ENCODE assay signal across 13 cellular contexts in genomic region chr17:47268964-47269363, GRCh38. TPM values are rescaled to one million over a fixed set of nuclear protein-coding genes. Genes with fewer than 3 reads are reported as not detected.
DNase-seq lines count a peak whose midpoint lies in the region; ATAC-seq, FAIRE-seq and TF ChIP-seq lines count a peak whose summit lies in the region.
"Not testable (repeated sequence)": the region's sequence is repeated elsewhere in the genome, so short reads cannot be mapped to it uniquely, and the experiment has no call there.
"Had no signal": no experiment of that assay in that cellular context is flagged by ENCODE, and none has a peak within 500 bp of the region (broad histone marks: within the 10 kb centered on the region; RNA-seq: fewer than 3 reads in every experiment).

No MANE protein-coding gene starts in this region.

- POLR2A ChIA-PET in WTC11 (lab: Charles Lee) = not testable (repeated sequence)
- POLR2A ChIA-PET in HepG2 (lab: Yijun Ruan, JAX) = interaction anchor here (1.3 kb wide), 1 partner anchor 17 kb away, joined by 3 read pairs; no protein-coding TSS in a partner anchor

- in situ Hi-C loops in HepG2 (cut with HindIII; ENCODE audit: extremely low pct_ligation_motif_present, low pct_unique_long_range_greater_than_20kb) = not testable (repeated sequence)

- not testable (repeated sequence) for H3K36me3 ChIP-seq in ACC112 (ENCODE audit: insufficient read depth, low read length); astrocyte (ENCODE audit: insufficient read depth, low read length); HepG2 (replicated peaks in 1 of 2; ENCODE audit: control insufficient read depth in 1 of 2, insufficient read depth in 2 of 2, low read length in 2 of 2); thoracic aorta; tibial artery

- WGBS in HepG2 (ENCODE audit: low lambda C conversion rate) = 25% methylated on average over 3 of the region's 3 CpGs

- FAIRE-seq in astrocyte (lab: Jason Lieb, UNC); HepG2 (lab: Jason Lieb, UNC): not testable (repeated sequence)

- TF ChIP-seq CTCF in WTC11 (IDR thresholded peaks at IDR 0.05); astrocyte (IDR thresholded peaks at IDR 0.05; ENCODE audit: insufficient read depth, low read depth, low read length); HepG2 (CRISPR knock-in tag; IDR thresholded peaks at IDR 0.05); nephron (IDR thresholded peaks at IDR 0.05; ENCODE audit: unreplicated experiment in 3 of 3); thoracic aorta (IDR thresholded peaks at IDR 0.05); tibial artery (IDR thresholded peaks at IDR 0.05): not testable (repeated sequence)

- not testable (repeated sequence) for H3K4me1 Mint-ChIP-seq in WTC11
- H3K4me1 Mint-ChIP-seq in astrocyte (ENCODE audit: low read depth, unreplicated experiment) (peaks cover 56% of the 10 kb centered on the region), nephron (peaks cover 24% of the 10 kb centered on the region)

- not testable (repeated sequence) for H3K27ac Mint-ChIP-seq in WTC11
- peak overlapping the region; percentile 37 for H3K27ac Mint-ChIP-seq in astrocyte (ENCODE audit: unreplicated experiment)
- H3K27ac Mint-ChIP-seq in nephron = peak overlapping the region in 2 of 3 experiments; percentile 20 to 83

- intact Hi-C loops in HepG2 (cut with micrococcal nuclease; ENCODE audit: unreplicated experiment); tibial artery (cut with DNase I; ENCODE audit: low total_unique reads): not testable (repeated sequence)

- not testable (repeated sequence) for BruUV-seq in HepG2 (replicated peaks; lab: Mats Ljungman, UMichigan)

- not testable (repeated sequence) for TF ChIP-seq RAD21 in HepG2 (CRISPR knock-in tag; IDR thresholded peaks at IDR 0.05)

- H3K4me1 ChIP-seq in ACC112 (ENCODE audit: control insufficient read depth, insufficient read depth, low read length, unreplicated experiment) = peaks cover 41% of the 10 kb centered on the region
- H3K4me1 ChIP-seq in astrocyte (ENCODE audit: insufficient read depth, low read length) = peaks cover 30% of the 10 kb centered on the region
- H3K4me1 ChIP-seq in HepG2 (ENCODE audit: insufficient read depth, low read length) = peaks cover 26% of the 10 kb centered on the region
- H3K4me1 ChIP-seq in thoracic aorta (ENCODE audit: control insufficient read depth in 1 of 2, low read depth in 2 of 2) = peaks cover 23 to 66% of the 10 kb centered on the region in 2 donors
- H3K4me1 ChIP-seq in tibial artery = peaks cover 0 to 87% (median 51%) of the 10 kb centered on the region in 4 donors

- TF ChIP-seq POLR2A in HepG2 (IDR thresholded peaks at IDR 0.05; ENCODE audit: insufficient read depth in 1 of 2, low read depth in 2 of 2, low read length in 2 of 2) = not testable (repeated sequence)

- not testable (repeated sequence) for H4K20me1 ChIP-seq in astrocyte (ENCODE audit: insufficient read depth, low read length); HepG2 (ENCODE audit: insufficient read depth, low read length)

- H3K27me3 ChIP-seq in ACC112 (ENCODE audit: insufficient read depth, low read length); astrocyte (ENCODE audit: insufficient read depth, low read length); HepG2 (ENCODE audit: control insufficient read depth in 1 of 2, insufficient read depth in 2 of 2, low read length in 2 of 2); thoracic aorta (replicated peaks; ENCODE audit: insufficient read depth); tibial artery: not testable (repeated sequence)

- CTCF ChIA-PET in WTC11 (lab: Charles Lee); HepG2 (lab: Yijun Ruan, JAX; ENCODE audit: low intra/inter-chr PET ratio, low total read pairs): not testable (repeated sequence)

- H3K4me3 ChIP-seq in ACC112 (ENCODE audit: low read depth, low read length); astrocyte (ENCODE audit: insufficient read depth, low read depth, low read length); HepG2 (replicated peaks in 1 of 3; ENCODE audit: insufficient read depth in 1 of 3, low read depth in 2 of 3, low read length in 3 of 3); thoracic aorta; tibial artery: not testable (repeated sequence)

- H3K4me3 Mint-ChIP-seq in WTC11; astrocyte (ENCODE audit: unreplicated experiment); nephron: not testable (repeated sequence)

- H3K9me3 Mint-ChIP-seq in WTC11 = peaks cover 26% of the 10 kb centered on the region
- not testable (repeated sequence) for H3K9me3 Mint-ChIP-seq in astrocyte (ENCODE audit: unreplicated experiment); nephron

- not testable (repeated sequence) for H2AFZ ChIP-seq in ACC112 (ENCODE audit: low read length, unreplicated experiment); astrocyte (ENCODE audit: low read depth, low read length); HepG2 (ENCODE audit: low read length)

- not testable (repeated sequence) for TF ChIP-seq EP300 in HepG2 (IDR thresholded peaks at IDR 0.05; ENCODE audit: low read depth in 2 of 2, low read length in 2 of 2); HepG2 (CRISPR knock-in tag; IDR thresholded peaks at IDR 0.05; ENCODE audit: borderline replicate concordance)

- H3K9me3 ChIP-seq in astrocyte (ENCODE audit: insufficient read depth, low read depth, low read length); HepG2 (ENCODE audit: low read length); thoracic aorta; tibial artery: not testable (repeated sequence)

- H3K79me2 ChIP-seq in ACC112 (ENCODE audit: control insufficient read depth, insufficient read depth, low read length, unreplicated experiment); astrocyte (ENCODE audit: insufficient read depth, low read length); HepG2 (ENCODE audit: insufficient read depth, low read length): not testable (repeated sequence)

- H3K36me3 Mint-ChIP-seq in WTC11 (peaks cover 13% of the 10 kb centered on the region), astrocyte (ENCODE audit: low read depth, unreplicated experiment) (peaks cover 11% of the 10 kb centered on the region)
- H3K36me3 Mint-ChIP-seq in nephron (ENCODE audit: low read depth) = not testable (repeated sequence)

- H3K27me3 Mint-ChIP-seq in WTC11 (ENCODE audit: low read depth); astrocyte (ENCODE audit: low read depth, unreplicated experiment); nephron (ENCODE audit: low read depth): not testable (repeated sequence)

- not testable (repeated sequence) for H3K9ac ChIP-seq in astrocyte (ENCODE audit: low read length); HepG2 (ENCODE audit: insufficient read depth, low read depth, low read length)

- DNase-seq in WTC11 (ENCODE audit: low spot score); astrocyte (ENCODE audit: low read depth); HepG2 (ENCODE audit: low spot score); thoracic aorta (ENCODE audit: low spot score); tibial artery: not testable (repeated sequence)

- ATAC-seq in WTC11; HepG2; thoracic aorta (ENCODE audit: insufficient number of reproducible peaks, low FRiP score, low read depth): not testable (repeated sequence)

- H3K4me2 ChIP-seq in astrocyte (ENCODE audit: low read length); HepG2 (ENCODE audit: low read depth, low read length): not testable (repeated sequence)

- H3K27ac ChIP-seq in ACC112 (ENCODE audit: low read depth, low read length) (peak overlapping the region; percentile 99; the same call in 1 of the 2 replicates), thoracic aorta (peak overlapping the region; percentile 27 to 70), tibial artery (peak overlapping the region; percentile 70 to 92)
- H3K27ac ChIP-seq in astrocyte (ENCODE audit: low read depth, low read length); HepG2 (ENCODE audit: extremely low read length, insufficient read depth, low read length): not testable (repeated sequence)

RNA-seq across cellular contexts. Expression of gene ITGB3, which starts 15.3 kb away (rescaled TPM):
- total RNA-seq in WTC11 (2021) (0.04 to 0.14 TPM (median 0.09 TPM) in 3 replicates), astrocyte (44.0 and 59.2 TPM in 2 replicates), HepG2 (2016; rRNA removed; fragmentation: Illumina TruSeq; extraction: Trizol) (0.15 and 0.31 TPM in 2 replicates), thoracic aorta (100 to 1,000 TPM in 1 of 2 donors, 10 to 100 TPM in 1; 68.1 to 197 TPM)
- not detected in 2 replicates for total RNA-seq in HepG2 (2016; cell fraction: cytosol; rRNA removed; fragmentation: Illumina TruSeq; extraction: Trizol; ENCODE audit: low read depth)
- 0.31 and 0.37 TPM in 2 replicates for total RNA-seq in HepG2 (2016; cell fraction: insoluble cytoplasmic fraction; rRNA removed; fragmentation: Illumina TruSeq; extraction: Trizol)
- not detected in 2 replicates for total RNA-seq in HepG2 (2016; cell fraction: membrane; rRNA removed; fragmentation: Illumina TruSeq; extraction: Trizol)
- 0.41 and 0.50 TPM in 2 replicates for total RNA-seq in HepG2 (2016; cell fraction: nucleus; rRNA removed; fragmentation: Illumina TruSeq; extraction: Trizol)
- 0.09 and 0.10 TPM in 2 replicates for polyA plus RNA-seq in HepG2 (2011; rRNA removed)
- polyA plus RNA-seq in HepG2 (2011; cell fraction: cytosol; rRNA removed) = 0.07 and 0.09 TPM in 2 replicates
- 0.14 TPM in 2 replicates for polyA plus RNA-seq in HepG2 (2011; cell fraction: nucleus; rRNA removed)
- not detected in 2 replicates for polyA plus RNA-seq in HepG2 (2012)
- not detected in 2 replicates for polyA plus RNA-seq in HepG2 (2016; cell fraction: cytosol; fragmentation: Illumina TruSeq; extraction: Trizol; ENCODE audit: low read depth)
- polyA plus RNA-seq in HepG2 (2016; cell fraction: insoluble cytoplasmic fraction; fragmentation: Illumina TruSeq; extraction: Trizol; ENCODE audit: low read depth) = 0.07 TPM in 1 of 2 replicates, not detected in the other
- not detected in 2 replicates for polyA plus RNA-seq in HepG2 (2016; cell fraction: membrane; fragmentation: Illumina TruSeq; extraction: Trizol; ENCODE audit: low read depth)
- polyA plus RNA-seq in HepG2 (2016; cell fraction: nucleus; fragmentation: Illumina TruSeq; extraction: Trizol; ENCODE audit: insufficient read depth, low read depth) = 0.15 TPM in 1 of 2 replicates, not detected in the other
- 0.82 TPM in 1 of 2 replicates, not detected in the other for polyA minus RNA-seq in HepG2 (2011; rRNA and poly(A)+ RNA removed; ENCODE audit: low replicate concordance)
- not detected in 2 replicates for polyA minus RNA-seq in HepG2 (2011; cell fraction: cytosol; rRNA and poly(A)+ RNA removed)
- polyA minus RNA-seq in HepG2 (2011; cell fraction: nucleus; rRNA and poly(A)+ RNA removed) = 0.12 TPM in 1 of 2 replicates, not detected in the other
- total RNA-seq: CD4-positive, alpha-beta memory T cell; G401 had no signal
- polyA plus RNA-seq: CD4-positive, alpha-beta memory T cell; CD8-positive, alpha-beta memory T cell had no signal

RNA-seq across cellular contexts. Expression of gene EFCAB13, which starts 54.8 kb away (rescaled TPM):
- total RNA-seq in WTC11 (2021) = 3.5 to 10.1 TPM (median 8.7 TPM) in 3 replicates
- total RNA-seq in astrocyte = 0.66 and 1.4 TPM in 2 replicates
- 0.71 and 0.73 TPM in 2 replicates for total RNA-seq in HepG2 (2016; rRNA removed; fragmentation: Illumina TruSeq; extraction: Trizol)
- total RNA-seq in HepG2 (2016; cell fraction: cytosol; rRNA removed; fragmentation: Illumina TruSeq; extraction: Trizol; ENCODE audit: low read depth) = 0.81 and 1.1 TPM in 2 replicates
- total RNA-seq in HepG2 (2016; cell fraction: insoluble cytoplasmic fraction; rRNA removed; fragmentation: Illumina TruSeq; extraction: Trizol) = 0.26 and 0.59 TPM in 2 replicates
- total RNA-seq in HepG2 (2016; cell fraction: membrane; rRNA removed; fragmentation: Illumina TruSeq; extraction: Trizol) = 0.49 and 0.79 TPM in 2 replicates
- total RNA-seq in HepG2 (2016; cell fraction: nucleus; rRNA removed; fragmentation: Illumina TruSeq; extraction: Trizol) = 1.0 and 1.7 TPM in 2 replicates
- 0.22 and 0.57 TPM in 2 replicates for polyA plus RNA-seq in HepG2 (2011; rRNA removed)
- polyA plus RNA-seq in HepG2 (2011; cell fraction: cytosol; rRNA removed) = 0.07 and 0.18 TPM in 2 replicates
- polyA plus RNA-seq in HepG2 (2011; cell fraction: nucleus; rRNA removed) = 0.11 and 0.40 TPM in 2 replicates
- polyA plus RNA-seq in HepG2 (2012) = 1.5 and 2.1 TPM in 2 replicates
- 0.23 TPM in 2 replicates for polyA plus RNA-seq in HepG2 (2016; cell fraction: cytosol; fragmentation: Illumina TruSeq; extraction: Trizol; ENCODE audit: low read depth)
- polyA plus RNA-seq in HepG2 (2016; cell fraction: insoluble cytoplasmic fraction; fragmentation: Illumina TruSeq; extraction: Trizol; ENCODE audit: low read depth) = 0.35 and 1.1 TPM in 2 replicates
- 0.29 and 0.30 TPM in 2 replicates for polyA plus RNA-seq in HepG2 (2016; cell fraction: membrane; fragmentation: Illumina TruSeq; extraction: Trizol; ENCODE audit: low read depth)
- polyA plus RNA-seq in HepG2 (2016; cell fraction: nucleus; fragmentation: Illumina TruSeq; extraction: Trizol; ENCODE audit: insufficient read depth, low read depth) = 1.1 and 1.9 TPM in 2 replicates
- 0.75 TPM in 1 of 2 replicates, not detected in the other for polyA minus RNA-seq in HepG2 (2011; rRNA and poly(A)+ RNA removed; ENCODE audit: low replicate concordance)
- polyA minus RNA-seq in HepG2 (2011; cell fraction: cytosol; rRNA and poly(A)+ RNA removed) = not detected in 2 replicates
- 1.8 and 2.4 TPM in 2 replicates for polyA minus RNA-seq in HepG2 (2011; cell fraction: nucleus; rRNA and poly(A)+ RNA removed)
- total RNA-seq in thoracic aorta = 10 to 100 TPM in 1 of 2 donors, 1 to 10 TPM in 1; 8.1 to 16.7 TPM
- total RNA-seq: G401 had no signal

RNA-seq across cellular contexts. Expression of gene MYL4, which starts 59.8 kb away (rescaled TPM):
- 0.50 TPM in 1 of 3 replicates, not detected in the others for total RNA-seq in WTC11 (2021)
- total RNA-seq in astrocyte = 22.7 and 38.5 TPM in 2 replicates
- total RNA-seq in HepG2 (2016; rRNA removed; fragmentation: Illumina TruSeq; extraction: Trizol) = not detected in 2 replicates
- total RNA-seq in HepG2 (2016; cell fraction: cytosol; rRNA removed; fragmentation: Illumina TruSeq; extraction: Trizol; ENCODE audit: low read depth) = not detected in 2 replicates
- not detected in 2 replicates for total RNA-seq in HepG2 (2016; cell fraction: insoluble cytoplasmic fraction; rRNA removed; fragmentation: Illumina TruSeq; extraction: Trizol)
- total RNA-seq in HepG2 (2016; cell fraction: membrane; rRNA removed; fragmentation: Illumina TruSeq; extraction: Trizol) = not detected in 2 replicates
- not detected in 2 replicates for total RNA-seq in HepG2 (2016; cell fraction: nucleus; rRNA removed; fragmentation: Illumina TruSeq; extraction: Trizol)
- polyA plus RNA-seq in HepG2 (2011; rRNA removed) = 0.13 TPM in 1 of 2 replicates, not detected in the other
- 0.11 and 0.17 TPM in 2 replicates for polyA plus RNA-seq in HepG2 (2011; cell fraction: cytosol; rRNA removed)
- not detected in 2 replicates for polyA plus RNA-seq in HepG2 (2011; cell fraction: nucleus; rRNA removed)
- not detected in 2 replicates for polyA plus RNA-seq in HepG2 (2012)
- not detected in 2 replicates for polyA plus RNA-seq in HepG2 (2016; cell fraction: cytosol; fragmentation: Illumina TruSeq; extraction: Trizol; ENCODE audit: low read depth)
- polyA plus RNA-seq in HepG2 (2016; cell fraction: insoluble cytoplasmic fraction; fragmentation: Illumina TruSeq; extraction: Trizol; ENCODE audit: low read depth) = 0.27 TPM in 1 of 2 replicates, not detected in the other
- polyA plus RNA-seq in HepG2 (2016; cell fraction: membrane; fragmentation: Illumina TruSeq; extraction: Trizol; ENCODE audit: low read depth) = not detected in 2 replicates
- polyA plus RNA-seq in HepG2 (2016; cell fraction: nucleus; fragmentation: Illumina TruSeq; extraction: Trizol; ENCODE audit: insufficient read depth, low read depth) = not detected in 2 replicates
- polyA minus RNA-seq in HepG2 (2011; rRNA and poly(A)+ RNA removed; ENCODE audit: low replicate concordance) = 0.42 and 1.4 TPM in 2 replicates
- not detected in 2 replicates for polyA minus RNA-seq in HepG2 (2011; cell fraction: cytosol; rRNA and poly(A)+ RNA removed)
- not detected in 2 replicates for polyA minus RNA-seq in HepG2 (2011; cell fraction: nucleus; rRNA and poly(A)+ RNA removed)
- total RNA-seq in thoracic aorta = not detected
- total RNA-seq: CD4-positive, alpha-beta memory T cell; CD4-positive, CD25-positive, alpha-beta regulatory T cell; CD8-positive, alpha-beta memory T cell; Daoy; G401 had no signal
- polyA plus RNA-seq: CD14-positive monocyte; CD4-positive, alpha-beta memory T cell; CD4-positive, CD25-positive, alpha-beta regulatory T cell; CD8-positive, alpha-beta memory T cell had no signal

Comparison
In these comparisons a context has a peak if more than half of its experiments do, and no peak if none do; other contexts are left out.
1. RNA of gene ITGB3, which starts 15.3 kb away (total RNA-seq): 68.1 to 197 TPM in thoracic aorta and 44.0 to 59.2 TPM in astrocyte; 0.15 to 0.50 TPM in HepG2 and 0.04 to 0.14 TPM in WTC11; every median in the first group is over 10 times any median in the second.
2. RNA of gene MYL4, which starts 59.8 kb away (total RNA-seq): 22.7 to 38.5 TPM in astrocyte; 0.50 TPM in WTC11, not detected in thoracic aorta and not detected in HepG2; every median in the first group is over 10 times any median in the second.